Comparison of ENCODE assay signal across 9 cellular contexts in the genomic region with DNA sequence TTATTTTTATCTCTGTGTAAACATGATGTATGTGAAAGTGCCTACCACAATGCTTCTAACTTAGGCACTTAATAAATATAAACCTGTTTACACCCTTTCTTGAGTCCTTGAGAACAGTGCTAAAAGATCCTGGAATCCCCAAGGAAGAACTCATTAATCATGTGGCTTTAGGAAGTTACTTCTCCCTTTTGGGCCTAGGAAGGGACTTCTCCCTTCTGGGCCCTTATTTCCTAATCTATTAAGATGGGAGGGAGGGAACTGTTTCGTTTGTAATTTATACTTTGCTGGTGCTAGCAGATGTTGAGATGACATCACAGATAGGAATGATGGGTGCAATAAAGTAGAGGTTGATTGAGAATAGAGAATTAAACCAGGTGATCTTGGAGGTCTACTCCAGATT. TPM values are rescaled to one million over a fixed set of nuclear protein-coding genes. Genes with fewer than 3 reads are reported as not detected.
DNase-seq lines count a peak whose midpoint lies in the region; ATAC-seq and TF ChIP-seq lines count a peak whose summit lies in the region.
"Had no signal": no experiment of that assay in that cellular context is flagged by ENCODE, and none has a peak within 500 bp of the region (broad histone marks: within the 10 kb centered on the region; RNA-seq: fewer than 3 reads in every experiment).

No MANE protein-coding gene starts in this region.

- H3K4me1 ChIP-seq in esophagus squamous epithelium = peaks cover 14 to 53% (median 38%) of the 10 kb centered on the region in 3 donors

- TF ChIP-seq CTCF in GM10266 (IDR thresholded peaks at IDR 0.05; ENCODE audit: control insufficient read depth, insufficient read depth, low read depth, missing control alignments) (no peak), esophagus squamous epithelium (IDR thresholded peaks at IDR 0.05) (no peak)

- 0% methylated on average over 1 of the region's 1 CpG for WGBS in esophagus squamous epithelium, 2 donors

- TF ChIP-seq POLR2A in esophagus squamous epithelium (IDR thresholded peaks at IDR 0.05) = no peak

- H3K4me3 ChIP-seq in esophagus squamous epithelium = peak overlapping the region; percentile 73 to 99 (median 96)

- no peaks in the 10 kb centered on the region for H3K27me3 ChIP-seq in esophagus squamous epithelium

- intact Hi-C loops in esophagus squamous epithelium (cut with DNase I) = no loop called here

- no peak for ATAC-seq in HG02970 (IDR thresholded peaks at IDR 0.05; ENCODE audit: low FRiP score, unreplicated experiment)

- no peaks in the 10 kb centered on the region for H3K9me3 ChIP-seq in esophagus squamous epithelium

- DNase-seq in GM10266 (ENCODE audit: extremely low spot score) = peak; percentile 14
- peak; percentile 49 for DNase-seq in OCI-M1 (lab: John Stamatoyannopoulos, UW)
- no peak for DNase-seq in esophagus squamous epithelium (lab: John Stamatoyannopoulos, UW)
- peak; percentile 9 for DNase-seq in renal cortical epithelial cell (ENCODE audit: low read depth)
- DNase-seq in NCI-H1417 treated with DMSO at 0.1 percent for 48 hours (lab: John Stamatoyannopoulos, UW) = no peak
- no peak for DNase-seq in HPDE6-E6E7 (ENCODE audit: extremely low spot score)
- DNase-seq in NCI-H2029 (lab: John Stamatoyannopoulos, UW) = no peak
- DNase-seq: NCI-H2081 treated with DMSO at 0.1 percent for 48 hours had no signal

- peaks cover 0 to 37% (median 12%) of the 10 kb centered on the region in 3 donors for H3K36me3 ChIP-seq in esophagus squamous epithelium

- peak overlapping the region; percentile 90 to 98 (median 96) for H3K27ac ChIP-seq in esophagus squamous epithelium

RNA-seq across cellular contexts. Expression of gene BTF3L4, which starts 1.1 kb away (rescaled TPM):
- total RNA-seq in esophagus squamous epithelium (10 to 100 TPM; 33.8 to 46.5 (median 37.0) TPM), renal cortical epithelial cell (46.1 and 104 TPM in 2 replicates)

RNA-seq across cellular contexts. Expression of gene TXNDC12, which starts 2.3 kb away (rescaled TPM):
- total RNA-seq in esophagus squamous epithelium = 10 to 100 TPM; 16.6 to 29.8 (median 23.2) TPM
- 36.1 and 55.7 TPM in 2 replicates for total RNA-seq in renal cortical epithelial cell

RNA-seq across cellular contexts. Expression of gene KTI12, which starts 23.6 kb away (rescaled TPM):
- 1 to 10 TPM; 4.8 to 8.6 (median 7.7) TPM for total RNA-seq in esophagus squamous epithelium
- 14.1 and 15.4 TPM in 2 replicates for total RNA-seq in renal cortical epithelial cell

Comparison
In these comparisons a context has a peak if more than half of its experiments do, and no peak if none do; other contexts are left out.
1. DNase-seq: peak in GM10266 (single experiment), OCI-M1 (single experiment) and renal cortical epithelial cell (single experiment); none in esophagus squamous epithelium (single experiment), NCI-H1417 treated with DMSO at 0.1 percent for 48 hours (single experiment), HPDE6-E6E7 (single experiment) and NCI-H2029 (single experiment).